8 cellular contexts compared by ENCODE assay signal in genomic region chr1:43531453-43531905, GRCh38. TPM values are rescaled to one million over a fixed set of nuclear protein-coding genes. Genes with fewer than 3 reads are reported as not detected.
DNase-seq lines count a peak whose midpoint lies in the region; ATAC-seq and TF ChIP-seq lines count a peak whose summit lies in the region.

No MANE protein-coding gene starts in this region.

- H3K4me1 ChIP-seq in mammary epithelial cell (ENCODE audit: insufficient read depth, low read length) (peaks cover 22% of the 10 kb centered on the region), left lung (peaks cover 3 to 23% of the 10 kb centered on the region in 2 donors), thymus (ENCODE audit: control insufficient read depth, insufficient read depth, low read length) (no peaks in the 10 kb centered on the region)

- no peaks in the 10 kb centered on the region for H4K20me1 ChIP-seq in mammary epithelial cell (ENCODE audit: insufficient read depth, low read length)

- no peak for TF ChIP-seq CTCF in mammary epithelial cell (conservative IDR thresholded peaks at IDR 0.05 in 1 of 2, IDR thresholded peaks at IDR 0.05 in 1 of 2; ENCODE audit: extremely low read depth in 1 of 2, insufficient read depth in 1 of 2, low read depth in 1 of 2, low read length in 2 of 2)
- no peak for TF ChIP-seq CTCF in left lung (IDR thresholded peaks at IDR 0.05)

- ATAC-seq in left lung (peak; percentile 62), GM18867 (IDR thresholded peaks at IDR 0.05; ENCODE audit: unreplicated experiment) (no peak), GM18502 (IDR thresholded peaks at IDR 0.05; ENCODE audit: poor library complexity, unreplicated experiment) (no peak)

- H3K79me2 ChIP-seq in mammary epithelial cell (ENCODE audit: insufficient read depth, low read length): peaks cover 51% of the 10 kb centered on the region

- in situ Hi-C loops in mammary epithelial cell (cut with MboI; ENCODE audit: low sequenced_read_pairs in 2 of 2): loop anchor here in 1 of 2 donors (25.0 kb wide), 1 partner anchor 406 kb away; the partner anchor contains the start of genes ARTN and IPO13

- dilution Hi-C loops in mammary epithelial cell (cut with HindIII; ENCODE audit: low sequenced_read_pairs): loop anchor here (10.0 to 25.0 kb wide), 2 partner anchors 406 to 513 kb away; partner anchors contain the start of genes ARTN and IPO13

- peak overlapping the region; percentile 51 for H3K4me3 ChIP-seq in MG63
- peak overlapping the region; percentile 67 to 93 (median 87) for H3K4me3 ChIP-seq in mammary epithelial cell (replicated peaks in 1 of 3; ENCODE audit: insufficient read depth in 1 of 3, low read depth in 2 of 3, low read length in 3 of 3)
- peak overlapping the region; percentile 44 to 62 for H3K4me3 ChIP-seq in left lung
- H3K4me3 ChIP-seq in thymus (ENCODE audit: low read length): peak overlapping the region; percentile 58

- WGBS in mammary epithelial cell (ENCODE audit: low coverage, missing lambda C conversion rate): 0% methylated on average over 1 of the region's 63 CpGs
- WGBS in thymus: 1% methylated on average over 63 of the region's 63 CpGs

- H3K36me3 ChIP-seq in MG63 (no peaks in the 10 kb centered on the region), mammary epithelial cell (ENCODE audit: insufficient read depth, low read length) (no peaks in the 10 kb centered on the region), left lung (no peaks in the 10 kb centered on the region), thymus (ENCODE audit: control insufficient read depth, insufficient read depth) (no peaks in the 10 kb centered on the region)

- H3K27ac ChIP-seq in mammary epithelial cell (ENCODE audit: insufficient read depth, low read depth, low read length): peak overlapping the region; percentile 48
- peak overlapping the region in 1 of 2 donors; percentile 30 for H3K27ac ChIP-seq in left lung
- H3K27ac ChIP-seq in thymus (ENCODE audit: low read depth): peak overlapping the region; percentile 47

- DNase-seq in ELR (ENCODE audit: low read depth) (peak; percentile 54), MG63 (peak; percentile 46), mammary epithelial cell (no peak), left lung (no peak), cortex of kidney (lab: John Stamatoyannopoulos, UW) (no peak)

- peak overlapping the region; percentile 96 for H3K4me2 ChIP-seq in mammary epithelial cell (ENCODE audit: insufficient read depth, low read depth, low read length)

- H3K9me3 ChIP-seq in MG63 (no peaks in the 10 kb centered on the region), mammary epithelial cell (replicated peaks; ENCODE audit: insufficient read depth, low read length) (no peaks in the 10 kb centered on the region), left lung (no peaks in the 10 kb centered on the region), thymus (ENCODE audit: control insufficient read depth) (no peaks in the 10 kb centered on the region)

- CTCF ChIA-PET in mammary epithelial cell (lab: Charles Lee; ENCODE audit: low non-redundant PET): no interaction called here

- intact Hi-C loops in mammary epithelial cell (cut with micrococcal nuclease) (loop anchor here (2.0 to 5.0 kb wide), 3 partner anchors 51 to 164 kb away; partner anchors contain the start of gene ELOVL1), left lung (cut with DNase I) (no loop called here)

- BruUV-seq in mammary epithelial cell (replicated peaks; lab: Mats Ljungman, UMichigan): no TSS peak

- H2AFZ ChIP-seq in mammary epithelial cell (ENCODE audit: low read depth, low read length): peak overlapping the region; percentile 82

- H3K27me3 ChIP-seq in MG63 (no peaks in the 10 kb centered on the region), mammary epithelial cell (ENCODE audit: insufficient read depth, low read length) (no peaks in the 10 kb centered on the region), left lung (peaks cover 0 to 37% of the 10 kb centered on the region in 2 donors), thymus (ENCODE audit: control insufficient read depth, insufficient read depth) (peaks cover 27% of the 10 kb centered on the region)

- peak overlapping the region; percentile 70 for H3K9ac ChIP-seq in mammary epithelial cell (ENCODE audit: insufficient read depth, low read length)

RNA-seq across cellular contexts. Expression of gene PTPRF, which starts 0.8 kb away (rescaled TPM):
- total RNA-seq in MG63 (2014; rRNA removed; shearing (Covaris generic); ENCODE audit: low replicate concordance): 28.5 and 33.0 TPM in 2 replicates
- 100 to 1,000 TPM; 152 to 200 TPM for total RNA-seq in mammary epithelial cell
- polyA plus RNA-seq in mammary epithelial cell: 131 TPM
- polyA minus RNA-seq in mammary epithelial cell: 442 TPM
- 100 to 1,000 TPM; 123 to 279 TPM for total RNA-seq in left lung
- 40.6 TPM for polyA plus RNA-seq in thymus

Comparison
In these comparisons a context has a peak if more than half of its experiments do, and no peak if none do; other contexts are left out.
1. DNase-seq: peak in ELR (single experiment) and MG63 (single experiment); none in mammary epithelial cell (single experiment), left lung (0 of 2) and cortex of kidney (single experiment).
2. Peak in every context shown above with its lines, with median percentiles within 50 percentile points of each other: H3K4me3 ChIP-seq.